Comparison of ENCODE assay signal across 8 cellular contexts in genomic region chr12:130826151-130826801, GRCh38. TPM values are rescaled to one million over a fixed set of nuclear protein-coding genes. Genes with fewer than 3 reads are reported as not detected.
DNase-seq lines count a peak whose midpoint lies in the region; ATAC-seq and TF ChIP-seq lines count a peak whose summit lies in the region.

No MANE protein-coding gene starts in this region.

- no peak overlapping the region for H3K4me2 ChIP-seq in SU-DHL-6 (ENCODE audit: low read depth, low read length, poor library complexity, severe bottlenecking)

- intact Hi-C loops in Right ventricle myocardium inferior (cut with DNase I) (no loop called here), cardiac septum (cut with DNase I) (no loop called here)

- H3K9me2 ChIP-seq in SU-DHL-6 (replicated peaks; ENCODE audit: insufficient read depth, low read length) = no peaks in the 10 kb centered on the region

- H3K27me3 Mint-ChIP-seq in activated naive CD8-positive, alpha-beta T cell treated with anti-CD3 and anti-CD28 coated beads for 36 hours = no peaks in the 10 kb centered on the region

- H3K4me1 Mint-ChIP-seq in activated naive CD8-positive, alpha-beta T cell treated with anti-CD3 and anti-CD28 coated beads for 36 hours = peaks cover 23% of the 10 kb centered on the region

- 0 out of 2 replicates have a peak, but pooled peaks cover 10% of the 10 kb centered on the region for H3K79me2 ChIP-seq in SU-DHL-6 (ENCODE audit: insufficient read depth, low read length)

- no peaks in the 10 kb centered on the region for H4K20me1 ChIP-seq in SU-DHL-6 (ENCODE audit: low read depth, low read length)

- no peaks in the 10 kb centered on the region for H3K9me3 Mint-ChIP-seq in activated naive CD8-positive, alpha-beta T cell treated with anti-CD3 and anti-CD28 coated beads for 36 hours

- no peak overlapping the region for H3K9ac ChIP-seq in SU-DHL-6 (ENCODE audit: low read length)

- no peak overlapping the region for H3K4me3 Mint-ChIP-seq in activated naive CD8-positive, alpha-beta T cell treated with anti-CD3 and anti-CD28 coated beads for 36 hours

- ATAC-seq in Right ventricle myocardium inferior = peak; percentile 65
- ATAC-seq in HG03135 (IDR thresholded peaks at IDR 0.05; ENCODE audit: unreplicated experiment) = no peak

- H3K36me3 ChIP-seq in SU-DHL-6 (ENCODE audit: low read length) = no peaks in the 10 kb centered on the region

- H3K9me3 ChIP-seq in SU-DHL-6 (ENCODE audit: insufficient read depth, low read length) = no peaks in the 10 kb centered on the region

- peaks cover 9% of the 10 kb centered on the region for H3K36me3 Mint-ChIP-seq in activated naive CD8-positive, alpha-beta T cell treated with anti-CD3 and anti-CD28 coated beads for 36 hours

- DNase-seq in Right ventricle myocardium inferior (ENCODE audit: missing footprints) (peak; percentile 74), cardiac septum (ENCODE audit: low spot score) (no peak), iPS DF 4.7 (ENCODE audit: extremely low read depth, low spot score) (peak; percentile 44), inferior parietal cortex (ENCODE audit: extremely low spot score) (no peak)
- DNase-seq in activated naive CD8-positive, alpha-beta T cell treated with anti-CD3 and anti-CD28 coated beads for 36 hours = peak; percentile 86
- DNase-seq in stimulated activated CD4-positive, alpha-beta T cell treated with anti-CD3 and anti-CD28 coated beads, Interleukin-2, amount 100 ng/mL, for 48 hours = peak; percentile 64 to 81

- peak; percentile 80 for TF ChIP-seq CTCF in SU-DHL-6 (IDR thresholded peaks at IDR 0.05; ENCODE audit: insufficient read depth, low read length, poor library complexity, severe bottlenecking)

- H3F3A ChIP-seq in SU-DHL-6 (ENCODE audit: insufficient read depth) = no peaks in the 10 kb centered on the region

- H3K4me3 ChIP-seq in SU-DHL-6 (ENCODE audit: insufficient read depth, low read length, poor library complexity, severe bottlenecking) = no peak overlapping the region

- H2AFZ ChIP-seq in SU-DHL-6 (ENCODE audit: low read depth, low read length, severe bottlenecking) = no peak overlapping the region

- H3K27ac ChIP-seq in SU-DHL-6 (ENCODE audit: low read depth, low read length) = no peak overlapping the region

- H3K27me3 ChIP-seq in SU-DHL-6 (ENCODE audit: low read length) = no peaks in the 10 kb centered on the region

- peak overlapping the region; percentile 39 for H3K27ac Mint-ChIP-seq in activated naive CD8-positive, alpha-beta T cell treated with anti-CD3 and anti-CD28 coated beads for 36 hours

RNA-seq across cellular contexts. Expression of gene STX2, which starts 12.8 kb away (rescaled TPM):
- total RNA-seq in Right ventricle myocardium inferior (15.9 TPM), cardiac septum (19.6 TPM)
- total RNA-seq in activated naive CD8-positive, alpha-beta T cell treated with anti-CD3 and anti-CD28 coated beads for 36 hours = 10 to 100 TPM; 13.8 to 14.0 TPM

RNA-seq across cellular contexts. Expression of gene RAN, which starts 45.6 kb away (rescaled TPM):
- total RNA-seq in Right ventricle myocardium inferior (253 TPM), cardiac septum (344 TPM)
- total RNA-seq in activated naive CD8-positive, alpha-beta T cell treated with anti-CD3 and anti-CD28 coated beads for 36 hours = 1,000 to 10,000 TPM; 2,531 to 2,575 TPM

Comparison
In these comparisons a context has a peak if more than half of its experiments do, and no peak if none do; other contexts are left out.
1. DNase-seq: peak in Right ventricle myocardium inferior (single experiment), activated naive CD8-positive, alpha-beta T cell treated with anti-CD3 and anti-CD28 coated beads for 36 hours (single experiment), iPS DF 4.7 (single experiment) and stimulated activated CD4-positive, alpha-beta T cell treated with anti-CD3 and anti-CD28 coated beads, Interleukin-2, amount 100 ng/mL, for 48 hours (2 of 2); none in cardiac septum (single experiment) and inferior parietal cortex (single experiment).